13 cellular contexts compared by ENCODE assay signal in the genomic region with DNA sequence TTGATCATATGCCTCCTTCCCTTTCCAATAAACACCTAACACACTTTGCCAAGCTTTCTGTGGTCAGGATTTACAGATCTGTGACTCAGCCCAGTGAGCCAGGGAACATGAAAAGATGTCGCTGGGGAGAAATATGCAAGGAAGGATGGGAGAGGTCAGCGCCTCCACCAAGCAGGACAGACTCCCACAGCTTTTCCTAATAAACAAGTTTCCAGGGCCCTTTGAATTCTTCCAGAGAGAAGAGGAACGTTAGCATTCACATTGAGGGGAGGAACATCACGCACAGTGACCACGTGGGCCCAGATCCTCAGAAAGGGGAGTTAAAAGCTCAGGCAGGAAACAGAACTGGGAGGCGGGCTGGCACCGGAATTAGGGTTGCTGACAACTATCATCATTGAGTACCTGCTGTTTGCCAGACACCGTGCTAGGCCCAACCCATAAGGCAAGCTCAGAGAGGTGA. TPM values are rescaled to one million over a fixed set of nuclear protein-coding genes. Genes with fewer than 3 reads are reported as not detected.
DNase-seq lines count a peak whose midpoint lies in the region; FAIRE-seq and TF ChIP-seq lines count a peak whose summit lies in the region.
"Had no signal": no experiment of that assay in that cellular context is flagged by ENCODE, and none has a peak within 500 bp of the region (broad histone marks: within the 10 kb centered on the region; RNA-seq: fewer than 3 reads in every experiment).

No MANE protein-coding gene starts in this region.

- H3K27me3 Mint-ChIP-seq in activated CD4-positive, alpha-beta memory T cell treated with anti-CD3 and anti-CD28 coated beads for 36 hours = peaks cover 3% of the 10 kb centered on the region

- POLR2A ChIA-PET in activated CD4-positive, alpha-beta memory T cell treated with anti-CD3 and anti-CD28 coated beads for 36 hours (lab: Charles Lee) = no interaction called here

- no peaks in the 10 kb centered on the region for H3K4me1 Mint-ChIP-seq in activated CD4-positive, alpha-beta memory T cell treated with anti-CD3 and anti-CD28 coated beads for 36 hours (ENCODE audit: low read depth)
- H3K4me1 Mint-ChIP-seq: naive B cell had no signal

- DNase-seq in AG08395 (ENCODE audit: low spot score) (peak; percentile 92), HTR-8/SVneo (ENCODE audit: insufficient read length, low spot score) (peak; percentile 60), mammary epithelial cell (peak; percentile 76), myocyte (ENCODE audit: low read depth) (peak; percentile 67), AML-193 (lab: John Stamatoyannopoulos, UW) (no peak), NCI-H1417 (lab: John Stamatoyannopoulos, UW) (no peak)
- DNase-seq in activated CD8-positive, alpha-beta memory T cell treated with anti-CD3 and anti-CD28 coated beads, Interleukin-2, amount 50 U/mL, for 48 hours = no peak
- DNase-seq in activated CD4-positive, alpha-beta memory T cell treated with anti-CD3 and anti-CD28 coated beads for 36 hours = no peak
- DNase-seq: activated CD4-positive, alpha-beta T cell treated with anti-CD3 and anti-CD28 coated beads, Interleukin-2, amount 50 U/mL, for 48 hours; naive B cell; NCI-H1436 treated with DMSO at 0.1 percent for 48 hours had no signal

- no peak overlapping the region for H3K9ac ChIP-seq in mammary epithelial cell (ENCODE audit: insufficient read depth, low read length)

- no peak overlapping the region for H3K27ac Mint-ChIP-seq in activated CD4-positive, alpha-beta memory T cell treated with anti-CD3 and anti-CD28 coated beads for 36 hours
- H3K27ac Mint-ChIP-seq: activated naive CD4-positive, alpha-beta T cell treated with anti-CD3 and anti-CD28 coated beads, Interleukin-2, amount 50 U/mL, for 72 hours had no signal

- no peaks in the 10 kb centered on the region for H3K36me3 Mint-ChIP-seq in activated CD4-positive, alpha-beta memory T cell treated with anti-CD3 and anti-CD28 coated beads for 36 hours
- H3K36me3 Mint-ChIP-seq: activated naive CD4-positive, alpha-beta T cell treated with anti-CD3 and anti-CD28 coated beads, Interleukin-2, amount 50 U/mL, for 72 hours; naive B cell had no signal

- dilution Hi-C loops in mammary epithelial cell (cut with HindIII; ENCODE audit: low sequenced_read_pairs) = no loop called here

- in situ Hi-C loops in mammary epithelial cell (cut with MboI; ENCODE audit: low sequenced_read_pairs in 2 of 2) = loop anchor here in 1 of 2 donors (10.0 to 25.0 kb wide), 2 partner anchors 198 to 376 kb away; no protein-coding TSS in a partner anchor

- no peak overlapping the region for H3K4me3 Mint-ChIP-seq in activated CD4-positive, alpha-beta memory T cell treated with anti-CD3 and anti-CD28 coated beads for 36 hours
- H3K4me3 Mint-ChIP-seq: naive B cell had no signal

- H3K36me3 ChIP-seq in mammary epithelial cell (ENCODE audit: insufficient read depth, low read length) = no peaks in the 10 kb centered on the region

- no peak for TF ChIP-seq CTCF in mammary epithelial cell (conservative IDR thresholded peaks at IDR 0.05 in 1 of 2, IDR thresholded peaks at IDR 0.05 in 1 of 2; ENCODE audit: extremely low read depth in 1 of 2, insufficient read depth in 1 of 2, low read depth in 1 of 2, low read length in 2 of 2)

- H3K4me2 ChIP-seq in mammary epithelial cell (ENCODE audit: insufficient read depth, low read depth, low read length) = peak overlapping the region; percentile 38

- peaks cover 38% of the 10 kb centered on the region for H3K4me1 ChIP-seq in mammary epithelial cell (ENCODE audit: insufficient read depth, low read length)

- WGBS in mammary epithelial cell (ENCODE audit: low coverage, missing lambda C conversion rate) = 57% methylated on average over 7 of the region's 8 CpGs

- H3K79me2 ChIP-seq in mammary epithelial cell (ENCODE audit: insufficient read depth, low read length) = no peaks in the 10 kb centered on the region

- H3K9me3 Mint-ChIP-seq in activated CD4-positive, alpha-beta memory T cell treated with anti-CD3 and anti-CD28 coated beads for 36 hours = no peaks in the 10 kb centered on the region
- H3K9me3 Mint-ChIP-seq: activated naive CD4-positive, alpha-beta T cell treated with anti-CD3 and anti-CD28 coated beads, Interleukin-2, amount 50 U/mL, for 72 hours; naive B cell had no signal

- H3K27me3 ChIP-seq in mammary epithelial cell (ENCODE audit: insufficient read depth, low read length) = no peaks in the 10 kb centered on the region

- H4K20me1 ChIP-seq in mammary epithelial cell (ENCODE audit: insufficient read depth, low read length) = no peaks in the 10 kb centered on the region

- no peak overlapping the region for H3K4me3 ChIP-seq in mammary epithelial cell (replicated peaks in 1 of 3; ENCODE audit: insufficient read depth in 1 of 3, low read depth in 2 of 3, low read length in 3 of 3)

- no peak for FAIRE-seq in HTR-8/SVneo (lab: Jason Lieb, UNC)

- CTCF ChIA-PET in mammary epithelial cell (lab: Charles Lee; ENCODE audit: low non-redundant PET) = interaction anchor here (0.7 kb wide), 1 partner anchor 19 kb away, joined by 4 read pairs; no protein-coding TSS in a partner anchor
- CTCF ChIA-PET in activated CD4-positive, alpha-beta memory T cell treated with anti-CD3 and anti-CD28 coated beads for 36 hours (lab: Charles Lee) = interaction anchor here (0.7 to 0.8 kb wide), 2 partner anchors 19 to 374 kb away, joined by 3 to 4 read pairs; no protein-coding TSS in a partner anchor

- no TSS peak for BruUV-seq in mammary epithelial cell (replicated peaks; lab: Mats Ljungman, UMichigan)

- no peak overlapping the region for H3K27ac ChIP-seq in mammary epithelial cell (ENCODE audit: insufficient read depth, low read depth, low read length)
- H3K27ac ChIP-seq: C4-2B had no signal

- H2AFZ ChIP-seq in mammary epithelial cell (ENCODE audit: low read depth, low read length) = no peak overlapping the region

- intact Hi-C loops in mammary epithelial cell (cut with micrococcal nuclease) = no loop called here
- intact Hi-C loops in activated CD4-positive, alpha-beta memory T cell treated with anti-CD3 and anti-CD28 coated beads for 36 hours (cut with micrococcal nuclease) = no loop called here

- no peaks in the 10 kb centered on the region for H3K9me3 ChIP-seq in mammary epithelial cell (replicated peaks; ENCODE audit: insufficient read depth, low read length)

RNA-seq across cellular contexts. Expression of a gene that starts 33.3 kb away (rescaled TPM):
- 10 to 100 TPM; 46.3 to 54.3 TPM for total RNA-seq in mammary epithelial cell
- polyA plus RNA-seq in mammary epithelial cell = 46.9 TPM
- polyA minus RNA-seq in mammary epithelial cell = 12.9 TPM
- total RNA-seq in myocyte = 70.2 and 78.3 TPM in 2 replicates
- polyA plus RNA-seq in myocyte (2012) = 27.2 TPM
- 10 to 100 TPM; 49.9 to 50.2 TPM for total RNA-seq in activated CD4-positive, alpha-beta memory T cell treated with anti-CD3 and anti-CD28 coated beads for 36 hours

Comparison
In these comparisons a context has a peak if more than half of its experiments do, and no peak if none do; other contexts are left out.
1. DNase-seq: peak in AG08395 (single experiment), HTR-8/SVneo (single experiment), mammary epithelial cell (single experiment) and myocyte (single experiment); none in activated CD8-positive, alpha-beta memory T cell treated with anti-CD3 and anti-CD28 coated beads, Interleukin-2, amount 50 U/mL, for 48 hours (single experiment), AML-193 (0 of 2), NCI-H1417 (0 of 3) and activated CD4-positive, alpha-beta memory T cell treated with anti-CD3 and anti-CD28 coated beads for 36 hours (single experiment).